In genomic region chr9:136333045-136333444, GRCh38 we compare ENCODE assay signal across 25 cellular contexts. TPM values are rescaled to one million over a fixed set of nuclear protein-coding genes. Genes with fewer than 3 reads are reported as not detected.
DNase-seq lines count a peak whose midpoint lies in the region; ATAC-seq, FAIRE-seq and TF ChIP-seq lines count a peak whose summit lies in the region.
"Had no signal": no experiment of that assay in that cellular context is flagged by ENCODE, and none has a peak within 500 bp of the region (broad histone marks: within the 10 kb centered on the region; RNA-seq: fewer than 3 reads in every experiment).

No MANE protein-coding gene starts in this region.

- H3K79me2 ChIP-seq in H1 (ENCODE audit: control insufficient read depth in 1 of 2, insufficient read depth in 2 of 2, low read length in 2 of 2): no peaks in the 10 kb centered on the region

- no peak for ATAC-seq in right cardiac atrium
- ATAC-seq in Right ventricle myocardium superior (ENCODE audit: poor library complexity): no peak
- no peak for ATAC-seq in stimulated activated naive B cell treated with anti-CD40 and anti-IgM and Interleukin-4, amounts not matched to agents 10 μg/mL and 1 μg/mL and 100 μg/mL, for 72 hours (replicated peaks)
- ATAC-seq: HepG2 had no signal

- peaks cover 3 to 20% of the 10 kb centered on the region in 2 donors for H3K4me1 Mint-ChIP-seq in stimulated activated naive B cell treated with anti-CD40 and anti-IgM and Interleukin-4, amounts not matched to agents 10 μg/mL and 1 μg/mL and 100 μg/mL, for 72 hours
- H3K4me1 Mint-ChIP-seq: IgD-negative memory B cell had no signal

- peaks cover 4 to 20% of the 10 kb centered on the region in 2 donors for H3K27me3 Mint-ChIP-seq in stimulated activated naive B cell treated with anti-CD40 and anti-IgM and Interleukin-4, amounts not matched to agents 10 μg/mL and 1 μg/mL and 100 μg/mL, for 72 hours
- H3K27me3 Mint-ChIP-seq: CD4-positive, CD25-positive, alpha-beta regulatory T cell; CD8-positive, alpha-beta memory T cell had no signal

- no peak overlapping the region for H3K4me2 ChIP-seq in H1 (ENCODE audit: insufficient read depth in 1 of 2, low read depth in 2 of 2, low read length in 2 of 2)
- H3K4me2 ChIP-seq: GM23338 had no signal

- H3K79me1 ChIP-seq in H1 (ENCODE audit: low read depth, low read length): 0 out of 2 replicates have a peak, but pooled peaks cover 2% of the 10 kb centered on the region

- intact Hi-C loops in right cardiac atrium (cut with DNase I): no loop called here
- intact Hi-C loops in Right ventricle myocardium superior (cut with DNase I): no loop called here

- H3K4me3 ChIP-seq in right cardiac atrium (ENCODE audit: low read length): no peak overlapping the region
- H3K4me3 ChIP-seq in NT2/D1 (ENCODE audit: insufficient read length, low read depth): no peak overlapping the region
- no peak overlapping the region for H3K4me3 ChIP-seq in H1 (ENCODE audit: extremely low read depth in 1 of 4, insufficient read depth in 2 of 4, low read depth in 3 of 4, low read length in 4 of 4)
- H3K4me3 ChIP-seq: GM23338 had no signal

- H4K5ac ChIP-seq in H1 (ENCODE audit: insufficient read length, low read depth, low read length): no peak overlapping the region

- no peaks in the 10 kb centered on the region for H3K36me3 Mint-ChIP-seq in stimulated activated naive B cell treated with anti-CD40 and anti-IgM and Interleukin-4, amounts not matched to agents 10 μg/mL and 1 μg/mL and 100 μg/mL, for 72 hours
- H3K36me3 Mint-ChIP-seq: CD4-positive, CD25-positive, alpha-beta regulatory T cell; CD8-positive, alpha-beta memory T cell; IgD-negative memory B cell had no signal

- no peak for TF ChIP-seq CTCF in H1 (IDR thresholded peaks at IDR 0.05; ENCODE audit: control extremely low read depth in 1 of 3, insufficient read depth in 1 of 3, low read depth in 1 of 3, low read length in 3 of 3)

- H4K91ac ChIP-seq in H1 (replicated peaks; ENCODE audit: insufficient read length, low read length): no peak overlapping the region

- no peak overlapping the region for H2BK20ac ChIP-seq in H1 (ENCODE audit: low read length)

- TF ChIP-seq POLR2A in H1 (IDR thresholded peaks at IDR 0.05; ENCODE audit: control extremely low read depth in 1 of 2, low read depth in 2 of 2, low read length in 2 of 2): no peak

- H3K23me2 ChIP-seq in H1 (ENCODE audit: low read depth, low read length): peaks cover 2% of the 10 kb centered on the region; the same call in 1 of the 2 replicates

- H2BK12ac ChIP-seq in H1 (ENCODE audit: low read depth, low read length): no peak overlapping the region

- DNase-seq in right cardiac atrium: peak in 2 of 3 donors; percentile 6 to 28
- DNase-seq in Right ventricle myocardium superior: no peak
- DNase-seq in NT2/D1 (ENCODE audit: low read depth, low spot score): no peak
- DNase-seq in H1 (ENCODE audit: low read depth in 1 of 2, low spot score in 2 of 2): no peak
- no peak for DNase-seq in stimulated activated naive B cell treated with anti-CD40 and anti-IgM and Interleukin-4, amounts not matched to agents 10 μg/mL and 1 μg/mL and 100 μg/mL, for 72 hours
- no peak for DNase-seq in central memory CD4-positive, alpha-beta T cell
- no peak for DNase-seq in NCI-H1417 (lab: John Stamatoyannopoulos, UW)
- no peak for DNase-seq in occipital lobe (lab: John Stamatoyannopoulos, UW)
- DNase-seq: 8988T; C1 segment of cervical spinal cord; CD4-positive, CD25-positive, alpha-beta regulatory T cell; CD8-positive, alpha-beta memory T cell; COR-L47; DMS 273 treated with DMSO at 0.1 percent for 48 hours; DMS53; DND-41; EL; H9 had no signal

- no peak overlapping the region for H3K14ac ChIP-seq in H1 (ENCODE audit: insufficient read length)

- H2BK5ac ChIP-seq in H1 (ENCODE audit: low read depth, low read length): peak overlapping the region; percentile 21; the same call in 1 of the 2 replicates

- no peaks in the 10 kb centered on the region for H3K9me3 ChIP-seq in right cardiac atrium (ENCODE audit: control insufficient read depth, low read length)
- no peaks in the 10 kb centered on the region for H3K9me3 ChIP-seq in NT2/D1 (ENCODE audit: insufficient read depth, low read length)
- no peaks in the 10 kb centered on the region for H3K9me3 ChIP-seq in H1 (ENCODE audit: insufficient read depth in 2 of 2, low read depth in 1 of 2, low read length in 1 of 2)

- H2BK120ac ChIP-seq in H1 (replicated peaks; ENCODE audit: low read depth, low read length): no peak overlapping the region

- H3K18ac ChIP-seq in H1 (ENCODE audit: extremely low read depth, low read length): no peak overlapping the region

- FAIRE-seq in H1 (lab: Jason Lieb, UNC): no peak
- FAIRE-seq: GM12891, GM18507, HepG2 had no signal

- H3K23ac ChIP-seq in H1 (ENCODE audit: insufficient read length): no peak overlapping the region

- no peak overlapping the region for H3K4me3 Mint-ChIP-seq in stimulated activated naive B cell treated with anti-CD40 and anti-IgM and Interleukin-4, amounts not matched to agents 10 μg/mL and 1 μg/mL and 100 μg/mL, for 72 hours
- H3K4me3 Mint-ChIP-seq: CD4-positive, CD25-positive, alpha-beta regulatory T cell; CD8-positive, alpha-beta memory T cell; GM23338; H9 had no signal

- H2AFZ ChIP-seq in H1 (ENCODE audit: low read length): no peak overlapping the region
- H2AFZ ChIP-seq: GM23338 had no signal

- H3K36me3 ChIP-seq in NT2/D1 (ENCODE audit: insufficient read depth, insufficient read length, low read length) (peaks cover 41% of the 10 kb centered on the region), H1 (ENCODE audit: control insufficient read depth in 2 of 4, insufficient read depth in 4 of 4, low read length in 3 of 4) (peaks cover 0 to 4% (median 0%) of the 10 kb centered on the region in 4 experiments; a peak in 2 of 8 replicates)

- no peak overlapping the region for H4K8ac ChIP-seq in H1 (ENCODE audit: extremely low read depth, insufficient read depth, low read length)

- no peak overlapping the region for H3K4ac ChIP-seq in H1 (replicated peaks; ENCODE audit: insufficient read length, low read depth, low read length)

- H3K27ac ChIP-seq in right cardiac atrium (ENCODE audit: low read length) (no peak overlapping the region), H1 (ENCODE audit: low read depth, low read length) (no peak overlapping the region)

- TF ChIP-seq EP300 in H1 (IDR thresholded peaks at IDR 0.05; ENCODE audit: borderline replicate concordance in 1 of 2, low read depth in 2 of 2, low read length in 2 of 2): no peak

- H3K27me3 ChIP-seq in right cardiac atrium (ENCODE audit: control insufficient read depth, insufficient read depth) (no peaks in the 10 kb centered on the region), NT2/D1 (ENCODE audit: insufficient read depth, insufficient read length) (no peaks in the 10 kb centered on the region), H1 (replicated peaks in 1 of 4; ENCODE audit: control insufficient read depth in 3 of 4, extremely low read depth in 1 of 4, insufficient read depth in 3 of 4, low read length in 3 of 4) (no peaks in the 10 kb centered on the region)

- no peak overlapping the region for H3K27ac Mint-ChIP-seq in stimulated activated naive B cell treated with anti-CD40 and anti-IgM and Interleukin-4, amounts not matched to agents 10 μg/mL and 1 μg/mL and 100 μg/mL, for 72 hours
- H3K27ac Mint-ChIP-seq: CD4-positive, CD25-positive, alpha-beta regulatory T cell; GM23338; H9; IgD-negative memory B cell had no signal

- WGBS in right cardiac atrium: 91% methylated on average over 12 of the region's 12 CpGs
- 88% methylated on average over 12 of the region's 12 CpGs; no CpG with 5 or more reads in 1 of the 2 experiments for WGBS in H1 (ENCODE audit: extremely low coverage in 1 of 2, insufficient coverage in 1 of 2, insufficient read length in 1 of 2, insufficient replicate concordance in 2 of 2, low coverage in 1 of 2, low lambda C conversion rate in 2 of 2, missing lambda C conversion rate in 1 of 2), 2 experiments

- peaks cover 0 to 8% of the 10 kb centered on the region in 2 experiments for H4K20me1 ChIP-seq in H1 (replicated peaks in 1 of 2; ENCODE audit: control insufficient read depth in 1 of 2, insufficient read depth in 2 of 2, low read length in 2 of 2)

- H3K4me1 ChIP-seq in right cardiac atrium (ENCODE audit: control insufficient read depth, insufficient read depth, low read length) (peaks cover 4% of the 10 kb centered on the region), NT2/D1 (ENCODE audit: insufficient read depth, insufficient read length) (peaks cover 31% of the 10 kb centered on the region), H1 (replicated peaks in 1 of 4; ENCODE audit: control insufficient read depth in 3 of 4, insufficient read depth in 4 of 4, low read length in 3 of 4) (peaks cover 0 to 15% (median 5%) of the 10 kb centered on the region in 4 experiments; a peak in 5 of 7 replicates)

- no peak overlapping the region for H3K56ac ChIP-seq in H1 (replicated peaks; ENCODE audit: insufficient read length, low read depth, low read length)

- H3K9ac ChIP-seq in NT2/D1 (ENCODE audit: insufficient read length, low read depth) (peak overlapping the region; percentile 21), H1 (replicated peaks in 1 of 4; ENCODE audit: extremely low read depth in 1 of 4, low read depth in 3 of 4, low read length in 3 of 4) (no peak overlapping the region)

- TF ChIP-seq RAD21 in H1 (IDR thresholded peaks at IDR 0.05 in 1 of 2, conservative IDR thresholded peaks at IDR 0.05 in 1 of 2; ENCODE audit: low read depth in 2 of 2, low read length in 2 of 2): no peak

- H2BK15ac ChIP-seq in H1 (ENCODE audit: low read length): no peak overlapping the region

- no peaks in the 10 kb centered on the region for H3K9me3 Mint-ChIP-seq in stimulated activated naive B cell treated with anti-CD40 and anti-IgM and Interleukin-4, amounts not matched to agents 10 μg/mL and 1 μg/mL and 100 μg/mL, for 72 hours
- H3K9me3 Mint-ChIP-seq: CD4-positive, CD25-positive, alpha-beta regulatory T cell; CD8-positive, alpha-beta memory T cell; GM23338; H9; IgD-negative memory B cell had no signal

- POLR2A ChIA-PET in H1 (lab: Charles Lee; ENCODE audit: partially characterized antibody): interaction anchor here (0.7 to 1.8 kb wide), 2 partner anchors 11 to 76 kb away, joined by 4 to 7 read pairs; no protein-coding TSS in a partner anchor

- no peak overlapping the region for H2AK5ac ChIP-seq in H1 (ENCODE audit: low read depth, low read length)

- CTCF ChIA-PET in H1 (lab: Charles Lee; ENCODE audit: partially characterized antibody): interaction anchor here (0.8 to 3.7 kb wide), 2 partner anchors 20 to 87 kb away, joined by 3 to 20 read pairs; partner anchors contain the start of gene QSOX2

RNA-seq across cellular contexts. Expression of gene GPSM1, which starts 5.7 kb away (rescaled TPM):
- total RNA-seq in right cardiac atrium (10 to 100 TPM; 46.3 to 90.6 (median 71.6) TPM), Right ventricle myocardium superior (50.3 TPM), occipital lobe (73.6 TPM)
- polyA plus RNA-seq in right cardiac atrium (73.3 TPM), H1 (2011; rRNA removed) (12.8 and 19.8 TPM in 2 replicates)
- total RNA-seq in H1 (2021; fragmentation: NEBNext Ultra II Directional; extraction: Animal tissue kit (Norgen Biotek cat#: 25700)): 15.7 and 18.0 TPM in 2 replicates
- polyA plus RNA-seq in H1 (2011; cell fraction: cytosol; rRNA removed): 13.8 TPM
- 39.2 TPM for polyA plus RNA-seq in H1 (2011; cell fraction: nucleus; rRNA removed)
- polyA plus RNA-seq in H1 (2012, experiment 1 of 2): 9.3 to 15.2 TPM (median 14.5 TPM) in 4 replicates
- 12.0 TPM for polyA plus RNA-seq in H1 (2012, experiment 2 of 2)
- 14.4 TPM for polyA plus RNA-seq in H1 (2013, experiment 1 of 2)
- polyA plus RNA-seq in H1 (2013, experiment 2 of 2): 13.9 TPM
- polyA minus RNA-seq in H1 (2011; rRNA and poly(A)+ RNA removed): 3.5 and 4.2 TPM in 2 replicates
- 12.7 TPM for polyA minus RNA-seq in H1 (2011; cell fraction: cytosol; rRNA and poly(A)+ RNA removed)
- polyA minus RNA-seq in H1 (2011; cell fraction: nucleus; rRNA and poly(A)+ RNA removed): 11.2 TPM
- polyA plus RNA-seq: IgD-negative memory B cell had no signal

RNA-seq across cellular contexts. Expression of gene CCDC187, which starts 29.2 kb away (rescaled TPM):
- total RNA-seq in right cardiac atrium (not detected), Right ventricle myocardium superior (not detected), occipital lobe (under 0.01 TPM)
- polyA plus RNA-seq in right cardiac atrium (not detected), H1 (2011; rRNA removed) (0.02 TPM in 2 replicates)
- total RNA-seq in H1 (2021; fragmentation: NEBNext Ultra II Directional; extraction: Animal tissue kit (Norgen Biotek cat#: 25700)): not detected in 2 replicates
- polyA plus RNA-seq in H1 (2011; cell fraction: cytosol; rRNA removed): 0.01 TPM
- polyA plus RNA-seq in H1 (2011; cell fraction: nucleus; rRNA removed): 0.07 TPM
- polyA plus RNA-seq in H1 (2012, experiment 1 of 2): 0.03 TPM in 2 of 4 replicates, not detected in the others
- 0.03 TPM for polyA plus RNA-seq in H1 (2012, experiment 2 of 2)
- 0.02 TPM for polyA plus RNA-seq in H1 (2013, experiment 1 of 2)
- polyA plus RNA-seq in H1 (2013, experiment 2 of 2): under 0.01 TPM
- 0.06 TPM in 1 of 2 replicates, not detected in the other for polyA minus RNA-seq in H1 (2011; rRNA and poly(A)+ RNA removed)
- not detected for polyA minus RNA-seq in H1 (2011; cell fraction: cytosol; rRNA and poly(A)+ RNA removed)
- not detected for polyA minus RNA-seq in H1 (2011; cell fraction: nucleus; rRNA and poly(A)+ RNA removed)
- total RNA-seq: A673; CD4-positive, CD25-positive, alpha-beta regulatory T cell; CD8-positive, alpha-beta memory T cell had no signal
- polyA plus RNA-seq: AG04450; CD4-positive, CD25-positive, alpha-beta regulatory T cell; CD8-positive, alpha-beta memory T cell; GM23338 had no signal

RNA-seq across cellular contexts. Expression of gene DNLZ, which starts 30.5 kb away (rescaled TPM):
- total RNA-seq in right cardiac atrium (10 to 100 TPM; 15.2 to 24.9 (median 22.2) TPM), Right ventricle myocardium superior (39.9 TPM), occipital lobe (4.1 TPM)
- polyA plus RNA-seq in right cardiac atrium (17.1 TPM), H1 (2011; rRNA removed) (11.6 and 13.6 TPM in 2 replicates)
- 17.9 and 19.0 TPM in 2 replicates for total RNA-seq in H1 (2021; fragmentation: NEBNext Ultra II Directional; extraction: Animal tissue kit (Norgen Biotek cat#: 25700))
- 19.7 TPM for polyA plus RNA-seq in H1 (2011; cell fraction: cytosol; rRNA removed)
- 13.9 TPM for polyA plus RNA-seq in H1 (2011; cell fraction: nucleus; rRNA removed)
- polyA plus RNA-seq in H1 (2012, experiment 1 of 2): 6.2 to 15.0 TPM (median 13.2 TPM) in 4 replicates
- polyA plus RNA-seq in H1 (2012, experiment 2 of 2): 11.1 TPM
- 14.6 TPM for polyA plus RNA-seq in H1 (2013, experiment 1 of 2)
- polyA plus RNA-seq in H1 (2013, experiment 2 of 2): 15.8 TPM
- 0.61 and 1.1 TPM in 2 replicates for polyA minus RNA-seq in H1 (2011; rRNA and poly(A)+ RNA removed)
- polyA minus RNA-seq in H1 (2011; cell fraction: cytosol; rRNA and poly(A)+ RNA removed): 3.7 TPM
- polyA minus RNA-seq in H1 (2011; cell fraction: nucleus; rRNA and poly(A)+ RNA removed): 10.4 TPM

RNA-seq across cellular contexts. Expression of gene CARD9, which starts 40.4 kb away (rescaled TPM):
- 1 to 10 TPM in 2 of 4 donors, under 1 TPM in 2; 0.76 to 2.1 (median 1.0) TPM for total RNA-seq in right cardiac atrium
- polyA plus RNA-seq in right cardiac atrium: 0.68 TPM
- 0.78 TPM for total RNA-seq in Right ventricle myocardium superior
- 0.88 and 1.1 TPM in 2 replicates for total RNA-seq in H1 (2021; fragmentation: NEBNext Ultra II Directional; extraction: Animal tissue kit (Norgen Biotek cat#: 25700))
- 0.13 and 0.15 TPM in 2 replicates for polyA plus RNA-seq in H1 (2011; rRNA removed)
- polyA plus RNA-seq in H1 (2011; cell fraction: cytosol; rRNA removed): 0.26 TPM
- 1.7 TPM for polyA plus RNA-seq in H1 (2011; cell fraction: nucleus; rRNA removed)
- 0.57 to 0.92 TPM (median 0.67 TPM) in 4 replicates for polyA plus RNA-seq in H1 (2012, experiment 1 of 2)
- 0.22 TPM for polyA plus RNA-seq in H1 (2012, experiment 2 of 2)
- 0.10 TPM for polyA plus RNA-seq in H1 (2013, experiment 1 of 2)
- polyA plus RNA-seq in H1 (2013, experiment 2 of 2): 0.17 TPM
- polyA minus RNA-seq in H1 (2011; rRNA and poly(A)+ RNA removed): 0.07 TPM in 1 of 2 replicates, not detected in the other
- not detected for polyA minus RNA-seq in H1 (2011; cell fraction: cytosol; rRNA and poly(A)+ RNA removed)
- 0.90 TPM for polyA minus RNA-seq in H1 (2011; cell fraction: nucleus; rRNA and poly(A)+ RNA removed)
- 0.47 TPM for total RNA-seq in occipital lobe
- polyA plus RNA-seq: CD8-positive, alpha-beta memory T cell had no signal

Comparison
In these comparisons a context has a peak if more than half of its experiments do, and no peak if none do; other contexts are left out.
1. DNase-seq: peak in right cardiac atrium (2 of 3); none in Right ventricle myocardium superior (single experiment), NT2/D1 (single experiment), H1 (0 of 2), stimulated activated naive B cell treated with anti-CD40 and anti-IgM and Interleukin-4, amounts not matched to agents 10 μg/mL and 1 μg/mL and 100 μg/mL, for 72 hours (single experiment), central memory CD4-positive, alpha-beta T cell (single experiment), NCI-H1417 (0 of 3) and occipital lobe (single experiment).